ENCODE assay signal across 2 cellular contexts in genomic region chr9:127574089-127574921, GRCh38.
TF ChIP-seq lines count a peak whose summit lies in the region.

No MANE protein-coding gene starts in this region.

TF ChIP-seq in HepG2, 621 proteins besides CTCF, POLR2A, EP300 and RAD21:
- TF ChIP-seq HBP1 (CRISPR knock-in tag; IDR thresholded peaks at IDR 0.05; ENCODE audit: low read depth) (no peak), BRD4 (CRISPR knock-in tag; IDR thresholded peaks at IDR 0.05) (no peak), ZNF563 (CRISPR knock-in tag; IDR thresholded peaks at IDR 0.05) (0 out of 2 replicates have a peak, but pooled peaks have one; percentile 7), HIC2 (CRISPR knock-in tag; IDR thresholded peaks at IDR 0.05; ENCODE audit: low read depth) (peak; percentile 70), ZSCAN9 (CRISPR knock-in tag; IDR thresholded peaks at IDR 0.05; ENCODE audit: borderline replicate concordance) (no peak), HNRNPL (IDR thresholded peaks at IDR 0.05; ENCODE audit: low read depth, low read length) (peak; percentile 34; the same call in 1 of the 2 replicates), ZSCAN20 (CRISPR knock-in tag; IDR thresholded peaks at IDR 0.05; ENCODE audit: borderline replicate concordance) (no peak), SAP130 (CRISPR knock-in tag; IDR thresholded peaks at IDR 0.05; ENCODE audit: low read depth) (0 out of 2 replicates have a peak, but pooled peaks have one; percentile 5), ZNF296 (CRISPR knock-in tag; conservative IDR thresholded peaks at IDR 0.05) (no peak)

TF ChIP-seq in endothelial cell of umbilical vein, 7 proteins besides CTCF, POLR2A, EP300 and RAD21:
- TF ChIP-seq EZH2 (IDR thresholded peaks at IDR 0.05; ENCODE audit: borderline replicate concordance, low read depth, low read length, severe bottlenecking), result no peak
- TF ChIP-seq POLR2AphosphoS5 (IDR thresholded peaks at IDR 0.05; ENCODE audit: insufficient read depth, low read depth, low read length), result no peak
- no peak for TF ChIP-seq GATA2 (IDR thresholded peaks at IDR 0.05; ENCODE audit: insufficient read depth, insufficient read length, low read depth, low read length)
- no peak for TF ChIP-seq MAX (IDR thresholded peaks at IDR 0.05; ENCODE audit: insufficient read depth, insufficient read length)
- TF ChIP-seq JUN (IDR thresholded peaks at IDR 0.05; ENCODE audit: borderline replicate concordance, insufficient read depth, insufficient read length, low read depth), result no peak
- no peak for TF ChIP-seq MYC (IDR thresholded peaks at IDR 0.05; ENCODE audit: low read depth, low read length)
- TF ChIP-seq FOS (IDR thresholded peaks at IDR 0.05; ENCODE audit: borderline replicate concordance, insufficient read depth, low read length), result peak; percentile 13
